Comparison of ENCODE assay signal across 24 cellular contexts in genomic region chr3:52547143-52547542, GRCh38. TPM values are rescaled to one million over a fixed set of nuclear protein-coding genes. Genes with fewer than 3 reads are reported as not detected.
"Had no signal": no experiment of that assay in that cellular context is flagged by ENCODE, and none has a peak within 500 bp of the region (broad histone marks: within the 10 kb centered on the region; RNA-seq: fewer than 3 reads in every experiment).

No MANE protein-coding gene starts in this region.

- DNase-seq: activated CD4-positive, alpha-beta memory T cell treated with anti-CD3 and anti-CD28 coated beads, Interleukin-2, amount 10 ng/mL, durations not matched to agents 7 days and 5 days; activated CD4-positive, alpha-beta T cell treated with anti-CD3 and anti-CD28 coated beads, Interleukin-2, amount 50 U/mL, for 1 hour; activated CD4-positive, CD25-positive, alpha-beta regulatory T cell; activated naive CD4-positive, alpha-beta T cell treated with anti-CD3 and anti-CD28 coated beads, Interleukin-2, amount 50 U/mL, for 16 hours; activated T-cell treated with anti-CD3 and anti-CD28 coated beads for 4 hours; amygdala; cerebellar nuclear complex; MG63; NCI-H1105 treated with DMSO at 0.1 percent for 48 hours; NCI-H1436 treated with DMSO at 0.1 percent for 48 hours; NCI-H187 treated with DMSO at 0.1 percent for 48 hours; NCI-H2081 treated with DMSO at 0.1 percent for 48 hours; NCI-H2171; NCI-H2227 treated with DMSO at 0.1 percent for 48 hours; NCI-H446 treated with DMSO at 0.1 percent for 48 hours; NCI-H524 treated with DMSO at 0.1 percent for 48 hours; NCI-H774; SIG-M5; T-helper 1 cell had no signal

- FAIRE-seq: astrocyte had no signal

- H3K27ac Mint-ChIP-seq: activated CD4-positive, alpha-beta memory T cell treated with anti-CD3 and anti-CD28 coated beads, Interleukin-2, amount 10 ng/mL, durations not matched to agents 7 days and 5 days; brain had no signal

- H3K4me3 ChIP-seq: MG63 had no signal

- H3K4me3 Mint-ChIP-seq: activated CD4-positive, alpha-beta memory T cell treated with anti-CD3 and anti-CD28 coated beads, Interleukin-2, amount 10 ng/mL, durations not matched to agents 7 days and 5 days; brain had no signal

- H3K27me3 Mint-ChIP-seq: activated CD4-positive, alpha-beta memory T cell treated with anti-CD3 and anti-CD28 coated beads, Interleukin-2, amount 10 ng/mL, durations not matched to agents 7 days and 5 days; brain had no signal

- H3K9me3 ChIP-seq: MG63 had no signal

- H3K27me3 ChIP-seq: MG63 had no signal

- H3K27ac ChIP-seq: VCaP had no signal

- H3K9me3 Mint-ChIP-seq: activated CD4-positive, alpha-beta memory T cell treated with anti-CD3 and anti-CD28 coated beads, Interleukin-2, amount 10 ng/mL, durations not matched to agents 7 days and 5 days; brain had no signal

RNA-seq across cellular contexts. Expression of gene STAB1, which starts 52.0 kb away (rescaled TPM):
- total RNA-seq: activated CD4-positive, alpha-beta memory T cell treated with anti-CD3 and anti-CD28 coated beads, Interleukin-2, amount 10 ng/mL, durations not matched to agents 7 days and 5 days; activated CD8-positive, alpha-beta memory T cell treated with anti-CD3 and anti-CD28 coated beads for 36 hours; OCI-LY7 had no signal
